Comparison of ENCODE assay signal across 21 cellular contexts in genomic region chr7:3429981-3430380, GRCh38.
DNase-seq lines count a peak whose midpoint lies in the region; ATAC-seq and TF ChIP-seq lines count a peak whose summit lies in the region.
"Had no signal": no experiment of that assay in that cellular context is flagged by ENCODE, and none has a peak within 500 bp of the region (broad histone marks: within the 10 kb centered on the region; RNA-seq: fewer than 3 reads in every experiment).

No MANE protein-coding gene starts in this region.

- BruUV-seq in Caco-2 (replicated peaks; lab: Mats Ljungman, UMichigan), result no TSS peak

- no peaks in the 10 kb centered on the region for H3K9me3 ChIP-seq in Caco-2
- H3K9me3 ChIP-seq in RWPE2 (ENCODE audit: severe bottlenecking), result no peaks in the 10 kb centered on the region
- no peaks in the 10 kb centered on the region for H3K9me3 ChIP-seq in trophoblast cell (ENCODE audit: insufficient read depth, low read depth, low read length)
- H3K9me3 ChIP-seq: BLaER1, HAP-1 had no signal

- DNase-seq in Caco-2 (no peak), RWPE2 (ENCODE audit: low spot score) (no peak), islet precursor cell (peak; percentile 79), trophoblast cell (peak; percentile 49 to 75), posterior vena cava (ENCODE audit: low spot score) (no peak), left cardiac atrium (no peak)
- no peak for DNase-seq in naive thymus-derived CD8-positive, alpha-beta T cell
- DNase-seq: Calu3; CD4-positive, CD25-positive, alpha-beta regulatory T cell; CD8-positive, alpha-beta T cell; DMS53; DMS79 treated with DMSO at 0.1 percent for 48 hours; GF-D8; GOT3; HFFc6 had no signal

- H4K12ac ChIP-seq in trophoblast cell (ENCODE audit: low read depth, low read length), result no peak overlapping the region

- H3K36me3 ChIP-seq in Caco-2 (ENCODE audit: control insufficient read depth, insufficient read depth, low read length) (no peaks in the 10 kb centered on the region), RWPE2 (ENCODE audit: low read depth) (no peaks in the 10 kb centered on the region), trophoblast cell (ENCODE audit: control insufficient read depth in 1 of 2, insufficient read depth in 2 of 2, low read length in 2 of 2) (peaks cover 0 to 1% of the 10 kb centered on the region in 2 experiments)
- H3K36me3 ChIP-seq: BLaER1, HAP-1 had no signal

- POLR2A ChIA-PET in Caco-2 (lab: Charles Lee), result no interaction called here
- POLR2A ChIA-PET in naive thymus-derived CD8-positive, alpha-beta T cell (lab: Charles Lee), result no interaction called here

- peak overlapping the region; percentile 74 for H2BK120ac ChIP-seq in trophoblast cell (ENCODE audit: insufficient read depth, low read length, poor library complexity)

- peak; percentile 61; the same call in 2 of the 3 replicates for ATAC-seq in RWPE2 (ENCODE audit: low read depth)
- no peak for ATAC-seq in GM21723 (IDR thresholded peaks at IDR 0.05; ENCODE audit: unreplicated experiment)
- ATAC-seq in naive thymus-derived CD8-positive, alpha-beta T cell, result no peak
- ATAC-seq in left cardiac atrium, result no peak
- ATAC-seq: CD8-positive, alpha-beta T cell had no signal

- H3K9me3 Mint-ChIP-seq in Caco-2 (ENCODE audit: unreplicated experiment), result no peaks in the 10 kb centered on the region
- no peaks in the 10 kb centered on the region for H3K9me3 Mint-ChIP-seq in naive thymus-derived CD8-positive, alpha-beta T cell
- H3K9me3 Mint-ChIP-seq: CD4-positive, CD25-positive, alpha-beta regulatory T cell; CD8-positive, alpha-beta T cell had no signal

- no peak overlapping the region for H2AK5ac ChIP-seq in trophoblast cell (ENCODE audit: low read length)

- H3K27ac ChIP-seq in RWPE2 (ENCODE audit: poor library complexity, severe bottlenecking) (no peak overlapping the region), trophoblast cell (ENCODE audit: low read depth, low read length) (peak overlapping the region; percentile 84)
- H3K27ac ChIP-seq: 22Rv1, BLaER1, C4-2B had no signal

- H3K79me2 ChIP-seq in trophoblast cell (ENCODE audit: control insufficient read depth, insufficient read depth, low read length, poor library complexity), result peaks cover 5% of the 10 kb centered on the region

- H3K27me3 ChIP-seq in Caco-2 (replicated peaks; ENCODE audit: control insufficient read depth, insufficient read depth, low read length), result no peaks in the 10 kb centered on the region
- H3K27me3 ChIP-seq in RWPE2 (ENCODE audit: insufficient read depth, poor library complexity, severe bottlenecking), result no peaks in the 10 kb centered on the region
- H3K27me3 ChIP-seq in trophoblast cell (ENCODE audit: insufficient read depth, low read length), result no peaks in the 10 kb centered on the region
- H3K27me3 ChIP-seq: BLaER1 had no signal

- no peak overlapping the region for H4K91ac ChIP-seq in trophoblast cell (ENCODE audit: low read depth, low read length)

- H3K9ac ChIP-seq in trophoblast cell (ENCODE audit: low read length), result no peak overlapping the region
- H3K9ac ChIP-seq: BLaER1 had no signal

- H3K4me3 ChIP-seq in Caco-2 (ENCODE audit: low read depth, low read length), result no peak overlapping the region
- H3K4me3 ChIP-seq in RWPE2 (ENCODE audit: severe bottlenecking), result no peak overlapping the region
- no peak overlapping the region for H3K4me3 ChIP-seq in trophoblast cell (ENCODE audit: low read depth, low read length)
- H3K4me3 ChIP-seq: BLaER1, HAP-1 had no signal

- peaks cover 13% of the 10 kb centered on the region for H3K4me1 ChIP-seq in Caco-2
- H3K4me1 ChIP-seq in RWPE2 (ENCODE audit: insufficient read depth, poor library complexity, severe bottlenecking), result no peaks in the 10 kb centered on the region
- H3K4me1 ChIP-seq in trophoblast cell (ENCODE audit: control insufficient read depth in 1 of 2, insufficient read depth in 2 of 2, low read length in 2 of 2), result peaks cover 8 to 16% of the 10 kb centered on the region in 2 experiments
- H3K4me1 ChIP-seq: BLaER1, HAP-1 had no signal

- H3K4me2 ChIP-seq in trophoblast cell (ENCODE audit: low read length), result no peak overlapping the region
- H3K4me2 ChIP-seq: BLaER1 had no signal

- H3K14ac ChIP-seq in trophoblast cell (ENCODE audit: low read length), result no peak overlapping the region

- H3K27ac Mint-ChIP-seq in Caco-2 (ENCODE audit: unreplicated experiment), result peak overlapping the region; percentile 57
- H3K27ac Mint-ChIP-seq in naive thymus-derived CD8-positive, alpha-beta T cell, result peak overlapping the region in 2 of 10 donors; percentile 14 to 54
- H3K27ac Mint-ChIP-seq: B cell; CD4-positive, CD25-positive, alpha-beta regulatory T cell; CD8-positive, alpha-beta T cell; HFFc6 had no signal

- no peak overlapping the region for H3K4me3 Mint-ChIP-seq in Caco-2 (ENCODE audit: unreplicated experiment)
- H3K4me3 Mint-ChIP-seq in naive thymus-derived CD8-positive, alpha-beta T cell, result no peak overlapping the region
- H3K4me3 Mint-ChIP-seq: B cell; CD4-positive, CD25-positive, alpha-beta regulatory T cell; CD8-positive, alpha-beta T cell; HFFc6 had no signal

- H2AFZ ChIP-seq in trophoblast cell (ENCODE audit: insufficient read depth, low read length, poor library complexity), result no peak overlapping the region

- no peak for TF ChIP-seq CTCF in Caco-2 (IDR thresholded peaks at IDR 0.05; ENCODE audit: insufficient read depth in 1 of 2, low read depth in 1 of 2, low read length in 1 of 2, severe bottlenecking in 1 of 2, unreplicated experiment in 1 of 2)
- no peak for TF ChIP-seq CTCF in RWPE2 (IDR thresholded peaks at IDR 0.05; ENCODE audit: poor library complexity, severe bottlenecking)

- no peaks in the 10 kb centered on the region for H3K27me3 Mint-ChIP-seq in Caco-2 (ENCODE audit: insufficient read depth, unreplicated experiment)
- no peaks in the 10 kb centered on the region for H3K27me3 Mint-ChIP-seq in naive thymus-derived CD8-positive, alpha-beta T cell

- H2BK5ac ChIP-seq in trophoblast cell (ENCODE audit: low read depth, low read length, poor library complexity), result peak overlapping the region; percentile 53

- no peaks in the 10 kb centered on the region for H3K36me3 Mint-ChIP-seq in Caco-2 (ENCODE audit: insufficient read depth, unreplicated experiment)
- no peaks in the 10 kb centered on the region for H3K36me3 Mint-ChIP-seq in naive thymus-derived CD8-positive, alpha-beta T cell
- H3K36me3 Mint-ChIP-seq: CD4-positive, CD25-positive, alpha-beta regulatory T cell; CD8-positive, alpha-beta T cell had no signal

- no peak overlapping the region for H4K8ac ChIP-seq in trophoblast cell (ENCODE audit: low read depth, low read length)

- H3K23ac ChIP-seq in trophoblast cell (ENCODE audit: low read length), result no peak overlapping the region

- no peak overlapping the region for H2BK12ac ChIP-seq in trophoblast cell (ENCODE audit: low read length)

- H3K4me1 Mint-ChIP-seq in Caco-2 (ENCODE audit: low read depth, unreplicated experiment), result peaks cover 14% of the 10 kb centered on the region
- H3K4me1 Mint-ChIP-seq in naive thymus-derived CD8-positive, alpha-beta T cell, result peaks cover 0 to 3% (median 0%) of the 10 kb centered on the region in 4 donors
- H3K4me1 Mint-ChIP-seq: B cell; CD4-positive, CD25-positive, alpha-beta regulatory T cell had no signal

- no peak overlapping the region for H3K4ac ChIP-seq in trophoblast cell (ENCODE audit: low read depth, low read length)

- H3K18ac ChIP-seq in trophoblast cell (ENCODE audit: low read length), result no peak overlapping the region

- peaks cover 11% of the 10 kb centered on the region for H3K79me1 ChIP-seq in trophoblast cell (ENCODE audit: low read length)

- CTCF ChIA-PET in Caco-2 (lab: Charles Lee), result no interaction called here

- WGBS in trophoblast cell (ENCODE audit: extremely low coverage, insufficient coverage, insufficient read length), result no CpG with 5 or more reads among the region's 4 CpGs

- intact Hi-C loops in Caco-2 (cut with micrococcal nuclease; ENCODE audit: unreplicated experiment), result no loop called here
- intact Hi-C loops in posterior vena cava (cut with DNase I), result no loop called here
- intact Hi-C loops in left cardiac atrium (cut with DNase I), result no loop called here

Comparison
In these comparisons a context has a peak if more than half of its experiments do, and no peak if none do; other contexts are left out.
1. DNase-seq: peak in islet precursor cell (single experiment) and trophoblast cell (2 of 2); none in Caco-2 (0 of 2), RWPE2 (single experiment), posterior vena cava (single experiment), naive thymus-derived CD8-positive, alpha-beta T cell (0 of 10) and left cardiac atrium (single experiment).